Comparison of ENCODE assay signal across 7 cellular contexts in genomic region chr11:95764267-95764898, GRCh38. TPM values are rescaled to one million over a fixed set of nuclear protein-coding genes. Genes with fewer than 3 reads are reported as not detected.
DNase-seq lines count a peak whose midpoint lies in the region; ATAC-seq and TF ChIP-seq lines count a peak whose summit lies in the region.

No MANE protein-coding gene starts in this region.

- CTCF ChIA-PET in activated B cell treated with CpG ODN at 0.5 μM for 24 hours (lab: Charles Lee): interaction anchor here (0.6 to 10.0 kb wide), 9 partner anchors 25 to 610 kb away, joined by 3 to 167 read pairs (median 3); partner anchors contain the start of gene SESN3

- H3K4me3 ChIP-seq in gastrocnemius medialis (no peak overlapping the region), aorta (ENCODE audit: low read length in 2 of 2) (no peak overlapping the region)

- POLR2A ChIA-PET in activated B cell treated with CpG ODN at 0.5 μM for 24 hours (lab: Charles Lee): interaction anchor here (0.6 to 1.5 kb wide), 6 partner anchors 26 to 697 kb away, joined by 3 to 9 read pairs (median 4); partner anchors contain the start of genes CEP57 and SESN3

- TF ChIP-seq POLR2A in gastrocnemius medialis (IDR thresholded peaks at IDR 0.05): no peak

- H3K36me3 ChIP-seq in gastrocnemius medialis: peaks cover 0 to 8% of the 10 kb centered on the region in 2 donors
- H3K36me3 ChIP-seq in aorta (ENCODE audit: control insufficient read depth in 1 of 2, insufficient read depth in 2 of 2, low read length in 1 of 2): no peaks in the 10 kb centered on the region

- H3K27me3 Mint-ChIP-seq in activated B cell treated with CpG ODN at 0.5 μM for 24 hours (no peaks in the 10 kb centered on the region), glutamatergic neuron (ENCODE audit: unreplicated experiment) (peaks cover 3% of the 10 kb centered on the region)

- H3K27ac ChIP-seq in gastrocnemius medialis: no peak overlapping the region
- H3K27ac ChIP-seq in aorta (ENCODE audit: low read depth in 1 of 2, low read length in 2 of 2): no peak overlapping the region

- H3K4me3 Mint-ChIP-seq in activated B cell treated with CpG ODN at 0.5 μM for 24 hours (no peak overlapping the region), glutamatergic neuron (ENCODE audit: unreplicated experiment) (no peak overlapping the region)

- H3K4me1 Mint-ChIP-seq in activated B cell treated with CpG ODN at 0.5 μM for 24 hours (peaks cover 23% of the 10 kb centered on the region), glutamatergic neuron (ENCODE audit: low read depth, unreplicated experiment) (peaks cover 12% of the 10 kb centered on the region)

- TF ChIP-seq CTCF in activated B cell treated with CpG ODN at 0.5 μM for 24 hours (IDR thresholded peaks at IDR 0.05): no peak
- TF ChIP-seq CTCF in glutamatergic neuron (IDR thresholded peaks at IDR 0.05; ENCODE audit: partially characterized antibody, unreplicated experiment): peak; percentile 92
- peak; percentile 42 to 72 (median 63) for TF ChIP-seq CTCF in gastrocnemius medialis (IDR thresholded peaks at IDR 0.05 in 4 of 5, conservative IDR thresholded peaks at IDR 0.05 in 1 of 5)

- 15% methylated on average over 4 of the region's 4 CpGs for WGBS in aorta, 2 donors

- H3K9me3 Mint-ChIP-seq in activated B cell treated with CpG ODN at 0.5 μM for 24 hours (no peaks in the 10 kb centered on the region), glutamatergic neuron (ENCODE audit: unreplicated experiment) (no peaks in the 10 kb centered on the region)

- peak; percentile 69 for ATAC-seq in activated B cell treated with CpG ODN at 0.5 μM for 24 hours (ENCODE audit: low read depth)
- ATAC-seq in gastrocnemius medialis: peak in 1 of 2 donors; percentile 58
- no peak for ATAC-seq in aorta (ENCODE audit: low FRiP score)

- H3K36me3 Mint-ChIP-seq in activated B cell treated with CpG ODN at 0.5 μM for 24 hours (ENCODE audit: low read depth) (peaks cover 8% of the 10 kb centered on the region), glutamatergic neuron (ENCODE audit: unreplicated experiment) (no peaks in the 10 kb centered on the region)

- H3K27me3 ChIP-seq in gastrocnemius medialis (no peaks in the 10 kb centered on the region), aorta (ENCODE audit: control insufficient read depth in 1 of 2, insufficient read depth in 2 of 2, low read length in 1 of 2) (no peaks in the 10 kb centered on the region)

- intact Hi-C loops in activated B cell treated with CpG ODN at 0.5 μM for 24 hours (cut with micrococcal nuclease) (loop anchor here (1.0 to 10.0 kb wide), 8 partner anchors 48 to 1142 kb away; partner anchors contain the start of gene SESN3), gastrocnemius medialis (cut with DNase I; ENCODE audit: low total_unique reads) (loop anchor here (1.0 kb wide), 1 partner anchor 613 kb away; no protein-coding TSS in a partner anchor), aorta (cut with DNase I) (loop anchor here (1.0 to 10.0 kb wide), 5 partner anchors 612 to 790 kb away; partner anchors contain the start of genes CWC15 (in 1 of the 2), KDM4D (in 1 of the 2) and SRSF8 (in 1 of the 2))

- DNase-seq in ELR (ENCODE audit: low read depth) (peak; percentile 66), HCEC 1CT (peak; percentile 60), NCI-H187 treated with DMSO at 0.1 percent for 48 hours (lab: John Stamatoyannopoulos, UW) (peak; percentile 7), activated B cell treated with CpG ODN at 0.5 μM for 24 hours (no peak), glutamatergic neuron (no peak), gastrocnemius medialis (no peak), aorta (no peak)

- H3K27ac Mint-ChIP-seq in activated B cell treated with CpG ODN at 0.5 μM for 24 hours: no peak overlapping the region
- no peak overlapping the region for H3K27ac Mint-ChIP-seq in glutamatergic neuron (ENCODE audit: unreplicated experiment)

- in situ Hi-C loops in gastrocnemius medialis (cut with MboI; ENCODE audit: low sequenced_read_pairs in 4 of 4): loop anchor here (5.0 to 25.0 kb wide), 5 partner anchors 602 to 777 kb away; partner anchors contain the start of gene SRSF8 (in 2 of the 4)

- H3K4me1 ChIP-seq in gastrocnemius medialis: no peaks in the 10 kb centered on the region
- H3K4me1 ChIP-seq in aorta (ENCODE audit: control insufficient read depth in 1 of 2, insufficient read depth in 2 of 2, low read length in 2 of 2): no peaks in the 10 kb centered on the region

- H3K9me3 ChIP-seq in gastrocnemius medialis (no peaks in the 10 kb centered on the region), aorta (ENCODE audit: control insufficient read depth, low read length) (no peaks in the 10 kb centered on the region)

RNA-seq across cellular contexts. Expression of gene FAM76B, which starts 25.2 kb away (rescaled TPM):
- total RNA-seq in activated B cell treated with CpG ODN at 0.5 μM for 24 hours (47.4 and 53.0 TPM in 2 replicates), glutamatergic neuron (ENCODE audit: unreplicated experiment) (33.9 TPM), gastrocnemius medialis (10 to 100 TPM in 2 of 4 donors, 1 to 10 TPM in 2; 3.6 to 13.6 (median 8.9) TPM), aorta (10 to 100 TPM; 22.6 to 33.4 TPM)
- polyA plus RNA-seq in aorta: 10 to 100 TPM in 1 of 2 donors, 1 to 10 TPM in 1; 6.9 to 22.2 TPM

RNA-seq across cellular contexts. Expression of gene CEP57, which starts 25.9 kb away (rescaled TPM):
- total RNA-seq in activated B cell treated with CpG ODN at 0.5 μM for 24 hours: 52.6 and 53.7 TPM in 2 replicates
- 52.1 TPM for total RNA-seq in glutamatergic neuron (ENCODE audit: unreplicated experiment)
- 10 to 100 TPM; 10.2 to 20.5 (median 16.9) TPM for total RNA-seq in gastrocnemius medialis
- total RNA-seq in aorta: 10 to 100 TPM; 24.5 to 39.3 TPM
- 10 to 100 TPM; 20.5 to 21.7 TPM for polyA plus RNA-seq in aorta

Comparison
In these comparisons a context has a peak if more than half of its experiments do, and no peak if none do; other contexts are left out.
1. DNase-seq: peak in ELR (single experiment), HCEC 1CT (single experiment) and NCI-H187 treated with DMSO at 0.1 percent for 48 hours (single experiment); none in activated B cell treated with CpG ODN at 0.5 μM for 24 hours (single experiment), glutamatergic neuron (single experiment), gastrocnemius medialis (0 of 2) and aorta (0 of 2).